Comparison of ENCODE assay signal across 16 cellular contexts in the genomic region with DNA sequence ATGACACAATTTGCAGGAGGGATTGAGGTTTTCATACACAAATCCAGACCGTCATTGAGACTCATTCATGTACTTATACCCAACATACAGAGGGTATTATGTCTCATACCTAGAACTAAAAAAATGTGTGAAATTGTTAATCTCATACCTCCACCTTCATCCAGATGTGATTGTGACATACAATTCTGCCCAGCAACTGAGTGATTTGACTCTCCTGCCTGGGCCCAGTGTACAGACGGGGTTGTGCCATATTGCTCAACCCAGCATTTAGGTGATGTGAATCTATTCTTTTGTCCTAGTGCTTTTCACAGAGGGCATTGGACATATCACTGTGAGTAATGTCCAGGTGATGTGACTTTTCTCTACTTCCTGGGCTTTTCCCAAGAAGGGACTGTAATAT.
"Had no signal": no experiment of that assay in that cellular context is flagged by ENCODE, and none has a peak within 500 bp of the region (broad histone marks: within the 10 kb centered on the region; RNA-seq: fewer than 3 reads in every experiment).

No MANE protein-coding gene starts in this region.

- H3K36me3 ChIP-seq: adrenal gland, ovary, WERI-Rb-1 had no signal

- H3K27ac Mint-ChIP-seq: activated CD4-positive, alpha-beta T cell treated with anti-CD3 and anti-CD28 coated beads, Interleukin-2, amount 10 ng/mL, durations not matched to agents 24 days and 14 days; dendritic cell treated with granulocyte-macrophage colony-stimulating factor and Interleukin-4, amounts not matched to agents 40 ng/mL and 50 ng/mL, for 4 days; stimulated activated memory B cell treated with anti-CD40 and anti-IgM and Interleukin-4, amounts not matched to agents 10 μg/mL and 1 μg/mL and 100 μg/mL, for 72 hours had no signal

- H3K36me3 Mint-ChIP-seq: stimulated activated memory B cell treated with anti-CD40 and anti-IgM and Interleukin-4, amounts not matched to agents 10 μg/mL and 1 μg/mL and 100 μg/mL, for 72 hours had no signal

- H3K4me1 Mint-ChIP-seq: activated CD4-positive, alpha-beta T cell treated with anti-CD3 and anti-CD28 coated beads, Interleukin-2, amount 10 ng/mL, durations not matched to agents 24 days and 14 days; stimulated activated memory B cell treated with anti-CD40 and anti-IgM and Interleukin-4, amounts not matched to agents 10 μg/mL and 1 μg/mL and 100 μg/mL, for 72 hours had no signal

- H3K9me3 ChIP-seq: adrenal gland, mucosa of descending colon, ovary, psoas muscle had no signal

- H3K4me3 ChIP-seq: adrenal gland, mucosa of descending colon, ovary, psoas muscle had no signal

- ATAC-seq: psoas muscle; right cardiac atrium; Right ventricle myocardium inferior; stimulated activated memory B cell treated with anti-CD40 and anti-IgM and Interleukin-4, amounts not matched to agents 10 μg/mL and 1 μg/mL and 100 μg/mL, for 72 hours; T-helper 17 cell had no signal

- H3K27me3 ChIP-seq: adrenal gland, ovary had no signal

- H3K4me3 Mint-ChIP-seq: activated CD4-positive, alpha-beta T cell treated with anti-CD3 and anti-CD28 coated beads, Interleukin-2, amount 10 ng/mL, durations not matched to agents 24 days and 14 days; dendritic cell treated with granulocyte-macrophage colony-stimulating factor and Interleukin-4, amounts not matched to agents 40 ng/mL and 50 ng/mL, for 4 days; naive B cell; stimulated activated memory B cell treated with anti-CD40 and anti-IgM and Interleukin-4, amounts not matched to agents 10 μg/mL and 1 μg/mL and 100 μg/mL, for 72 hours; T-helper 17 cell had no signal

- DNase-seq: activated CD4-positive, alpha-beta T cell treated with anti-CD3 and anti-CD28 coated beads, Interleukin-2, amount 10 ng/mL, durations not matched to agents 24 days and 14 days; activated naive CD4-positive, alpha-beta T cell; adrenal gland; effector CD8-positive, alpha-beta T cell; mesenchymal stem cell; mucosa of descending colon; naive B cell; ovary; psoas muscle; right cardiac atrium; stimulated activated CD4-positive, alpha-beta T cell treated with anti-CD3 and anti-CD28 coated beads, Interleukin-4, amount 100 ng/mL, for 1 hour; T-helper 17 cell; WERI-Rb-1 had no signal

- H3K27me3 Mint-ChIP-seq: activated CD4-positive, alpha-beta T cell treated with anti-CD3 and anti-CD28 coated beads, Interleukin-2, amount 10 ng/mL, durations not matched to agents 24 days and 14 days; dendritic cell treated with granulocyte-macrophage colony-stimulating factor and Interleukin-4, amounts not matched to agents 40 ng/mL and 50 ng/mL, for 4 days; naive B cell; stimulated activated memory B cell treated with anti-CD40 and anti-IgM and Interleukin-4, amounts not matched to agents 10 μg/mL and 1 μg/mL and 100 μg/mL, for 72 hours; T-helper 17 cell had no signal

- H3K4me1 ChIP-seq: adrenal gland, psoas muscle had no signal

- H3K9me3 Mint-ChIP-seq: naive B cell; stimulated activated memory B cell treated with anti-CD40 and anti-IgM and Interleukin-4, amounts not matched to agents 10 μg/mL and 1 μg/mL and 100 μg/mL, for 72 hours had no signal

- H3K27ac ChIP-seq: ovary, psoas muscle, WERI-Rb-1 had no signal
